Comparison of ENCODE assay signal across 1 cellular context in the genomic region with DNA sequence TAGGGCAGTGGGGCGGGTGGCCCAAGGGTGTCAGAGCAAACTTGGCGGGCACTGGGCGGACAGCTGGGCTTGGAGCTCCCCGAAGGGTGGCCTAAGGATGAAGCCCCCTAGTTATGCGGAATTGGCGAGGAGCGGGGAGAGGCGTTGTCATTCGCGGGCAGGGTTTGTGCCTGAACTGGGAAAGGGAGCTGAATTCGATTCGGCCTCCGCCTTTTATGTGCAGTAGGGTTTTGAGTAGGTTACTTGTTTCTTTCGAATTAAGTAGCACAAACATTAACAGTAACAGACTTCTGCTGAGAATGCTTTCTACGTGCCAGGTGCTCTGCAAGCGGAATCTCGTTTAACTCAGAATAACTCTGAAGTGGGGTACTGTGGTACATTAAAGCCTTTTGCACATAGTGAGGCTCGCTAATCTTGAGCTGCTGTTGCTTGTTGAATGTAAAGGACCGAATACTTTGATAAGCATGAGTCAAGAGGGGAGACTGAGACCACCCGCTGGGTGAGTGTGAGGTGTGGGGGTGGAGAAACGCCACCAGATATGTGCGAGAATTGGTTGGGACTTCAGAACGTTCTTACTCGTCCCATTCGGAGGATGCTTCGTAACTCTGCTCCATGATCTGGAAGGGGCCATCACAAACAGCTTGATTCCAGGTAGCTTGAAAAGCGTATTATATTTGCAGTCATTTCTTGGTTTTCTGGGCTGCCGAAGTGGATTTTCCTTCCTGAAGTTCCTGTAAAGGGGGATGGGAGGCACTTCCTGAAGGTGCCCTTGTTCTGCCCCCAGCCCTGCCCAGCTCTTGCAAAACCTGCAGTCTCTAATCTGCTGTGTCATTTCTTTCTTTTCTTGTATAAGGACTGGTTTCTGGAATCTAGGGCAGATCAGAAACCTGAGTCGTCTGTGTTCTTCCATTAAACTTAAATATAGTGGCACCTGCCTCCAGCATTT.
TF ChIP-seq lines count a peak whose summit lies in the region.

No MANE protein-coding gene starts in this region.

TF ChIP-seq in GM12878, 131 proteins besides CTCF, POLR2A, EP300 and RAD21:
- TF ChIP-seq CHD1 (IDR thresholded peaks at IDR 0.05; ENCODE audit: low read depth, low read length) = 0 out of 2 replicates have a peak, but pooled peaks have one; percentile 49
- TF ChIP-seq POLR2AphosphoS5 (IDR thresholded peaks at IDR 0.05; ENCODE audit: low read length) = peak; percentile 44; the same call in 1 of the 2 replicates
- no peak for TF ChIP-seq CHD4 (IDR thresholded peaks at IDR 0.05)
- TF ChIP-seq TAF1 (IDR thresholded peaks at IDR 0.05; ENCODE audit: borderline replicate concordance, low read depth, low read length) = 0 out of 2 replicates have a peak, but pooled peaks have one; percentile 27
